In the genomic region with DNA sequence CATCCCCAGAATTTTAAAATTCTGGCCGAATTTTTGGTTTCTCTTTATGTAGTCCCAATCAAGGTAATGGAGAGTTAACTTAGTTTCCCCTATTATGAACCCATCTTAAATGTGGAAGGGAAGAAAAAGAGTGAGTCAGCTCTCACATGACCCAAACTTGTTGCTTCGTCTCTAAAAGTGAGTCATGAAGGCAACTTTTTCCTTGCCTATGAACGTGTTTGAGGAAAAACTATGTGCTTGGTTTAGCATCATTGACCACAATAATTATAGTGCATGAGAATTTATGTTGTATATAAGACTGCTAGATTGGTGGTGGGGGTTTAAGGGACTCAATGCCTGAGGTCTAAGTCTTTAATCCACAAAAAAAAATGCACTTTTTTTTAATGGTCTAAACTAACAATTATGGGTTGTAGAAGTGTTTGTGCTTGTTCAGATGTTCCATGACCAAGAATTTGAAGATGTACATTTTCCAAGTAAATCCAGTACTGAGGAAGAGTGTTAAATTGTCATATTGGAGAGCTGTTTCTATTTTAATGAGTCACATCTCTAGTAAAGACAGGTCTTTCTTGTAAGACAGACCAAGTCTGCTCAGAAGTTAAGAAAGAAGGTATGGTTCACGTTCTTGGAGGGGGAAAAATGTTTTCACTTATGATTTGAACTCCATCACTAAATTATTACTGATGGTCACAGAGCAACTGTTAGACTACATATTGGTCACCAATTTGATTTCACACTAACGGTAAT, we compare ENCODE assay signal across 12 cellular contexts.
A peak's percentile ranks its signal among the peaks of the same experiment; 100 is the strongest.
DNase-seq lines count a peak whose midpoint lies in the region; ATAC-seq and TF ChIP-seq lines count a peak whose summit lies in the region.
"Had no signal": no experiment of that assay in that cellular context is flagged by ENCODE, and none has a peak within 500 bp of the region (broad histone marks: within the 10 kb centered on the region; RNA-seq: fewer than 3 reads in every experiment).

No MANE protein-coding gene starts in this region.

- H3K36me3 ChIP-seq in HEK293 (ENCODE audit: control insufficient read depth in 2 of 2, insufficient read depth in 1 of 2, low read length in 2 of 2), result no peaks in the 10 kb centered on the region
- no peaks in the 10 kb centered on the region for H3K36me3 ChIP-seq in sigmoid colon
- H3K36me3 ChIP-seq in CD8-positive, alpha-beta T cell (ENCODE audit: insufficient read depth, low read length), result no peaks in the 10 kb centered on the region

- peak overlapping the region; percentile 4 for H3K27ac Mint-ChIP-seq in stimulated activated naive B cell treated with anti-CD40 and anti-IgM and Interleukin-4, amounts not matched to agents 10 μg/mL and 1 μg/mL and 100 μg/mL, for 72 hours
- no peak overlapping the region for H3K27ac Mint-ChIP-seq in nephron progenitor cell
- H3K27ac Mint-ChIP-seq in CD8-positive, alpha-beta T cell, result no peak overlapping the region

- no peaks in the 10 kb centered on the region for H3K27me3 Mint-ChIP-seq in stimulated activated naive B cell treated with anti-CD40 and anti-IgM and Interleukin-4, amounts not matched to agents 10 μg/mL and 1 μg/mL and 100 μg/mL, for 72 hours
- H3K27me3 Mint-ChIP-seq in nephron progenitor cell (ENCODE audit: low read depth, poor library complexity), result no peaks in the 10 kb centered on the region
- H3K27me3 Mint-ChIP-seq in CD8-positive, alpha-beta T cell (ENCODE audit: low read depth), result no peaks in the 10 kb centered on the region

- H3K9me3 ChIP-seq in HEK293 (ENCODE audit: control insufficient read depth, insufficient read depth, low read depth, low read length), result no peaks in the 10 kb centered on the region
- H3K9me3 ChIP-seq in sigmoid colon, result no peaks in the 10 kb centered on the region
- no peaks in the 10 kb centered on the region for H3K9me3 ChIP-seq in CD8-positive, alpha-beta T cell (ENCODE audit: low read length)
- H3K9me3 ChIP-seq: body of pancreas had no signal

- no peak overlapping the region for H3K4me3 ChIP-seq in HEK293 (ENCODE audit: low read depth, low read length)
- no peak overlapping the region for H3K4me3 ChIP-seq in fibroblast of mammary gland (ENCODE audit: control insufficient read depth, low read depth, low read length)
- no peak overlapping the region for H3K4me3 ChIP-seq in sigmoid colon
- H3K4me3 ChIP-seq in CD8-positive, alpha-beta T cell (ENCODE audit: low read depth, low read length), result no peak overlapping the region
- H3K4me3 ChIP-seq: body of pancreas had no signal

- H3K27ac ChIP-seq in HEK293 (ENCODE audit: extremely low read depth, low read depth, low read length) (no peak overlapping the region), RWPE1 (no peak overlapping the region), sigmoid colon (no peak overlapping the region)
- H3K27ac ChIP-seq in CD8-positive, alpha-beta T cell (ENCODE audit: low read depth, low read length), result no peak overlapping the region
- H3K27ac ChIP-seq: body of pancreas had no signal

- no peak overlapping the region for H3K4me3 Mint-ChIP-seq in stimulated activated naive B cell treated with anti-CD40 and anti-IgM and Interleukin-4, amounts not matched to agents 10 μg/mL and 1 μg/mL and 100 μg/mL, for 72 hours
- H3K4me3 Mint-ChIP-seq in nephron progenitor cell, result no peak overlapping the region
- no peak overlapping the region for H3K4me3 Mint-ChIP-seq in CD8-positive, alpha-beta T cell

- DNase-seq in RWPE1 (ENCODE audit: low spot score) (peak; percentile 64), fibroblast of mammary gland (ENCODE audit: low read depth) (peak; percentile 94), nephron progenitor cell (no peak), sigmoid colon (no peak)
- DNase-seq in stimulated activated naive B cell treated with anti-CD40 and anti-IgM and Interleukin-4, amounts not matched to agents 10 μg/mL and 1 μg/mL and 100 μg/mL, for 72 hours, result no peak
- no peak for DNase-seq in CD8-positive, alpha-beta T cell
- DNase-seq: activated CD4-positive, alpha-beta T cell treated with anti-CD3 and anti-CD28 coated beads for 48 hours; NCI-H774; occipital lobe had no signal

- CTCF ChIA-PET in HEK293 (lab: Yijun Ruan, JAX), result interaction anchor here (0.6 to 1.5 kb wide), 3 partner anchors 9 to 936 kb away, joined by 3 to 5 read pairs (median 3); no protein-coding TSS in a partner anchor
- CTCF ChIA-PET in RWPE1 (lab: Yijun Ruan, JAX), result interaction anchor here (0.7 to 1.1 kb wide), 2 partner anchors 200 to 402 kb away, joined by 3 to 4 read pairs; no protein-coding TSS in a partner anchor
- CTCF ChIA-PET in CD8-positive, alpha-beta T cell (lab: Charles Lee), result no interaction called here

- WGBS in sigmoid colon, 2 donors, result 48 to 51% methylated on average over 5 of the region's 5 CpGs

- no peaks in the 10 kb centered on the region for H3K27me3 ChIP-seq in sigmoid colon
- no peaks in the 10 kb centered on the region for H3K27me3 ChIP-seq in CD8-positive, alpha-beta T cell (ENCODE audit: insufficient read depth, low read length)
- H3K27me3 ChIP-seq: body of pancreas had no signal

- H3K36me3 Mint-ChIP-seq in stimulated activated naive B cell treated with anti-CD40 and anti-IgM and Interleukin-4, amounts not matched to agents 10 μg/mL and 1 μg/mL and 100 μg/mL, for 72 hours, result no peaks in the 10 kb centered on the region
- no peaks in the 10 kb centered on the region for H3K36me3 Mint-ChIP-seq in nephron progenitor cell (ENCODE audit: low read depth)
- H3K36me3 Mint-ChIP-seq in CD8-positive, alpha-beta T cell, result no peaks in the 10 kb centered on the region

- POLR2A ChIA-PET in HEK293 (lab: Yijun Ruan, JAX) (no interaction called here), RWPE1 (lab: Yijun Ruan, JAX; ENCODE audit: low non-redundant PET) (no interaction called here)
- POLR2A ChIA-PET in CD8-positive, alpha-beta T cell (lab: Charles Lee), result no interaction called here

- H3K4me1 ChIP-seq in HEK293 (ENCODE audit: control insufficient read depth, insufficient read depth, low read length) (no peaks in the 10 kb centered on the region), sigmoid colon (peaks cover 0 to 20% (median 9%) of the 10 kb centered on the region in 4 donors)
- no peaks in the 10 kb centered on the region for H3K4me1 ChIP-seq in CD8-positive, alpha-beta T cell (ENCODE audit: insufficient read depth, low read length)
- H3K4me1 ChIP-seq: body of pancreas had no signal

- intact Hi-C loops in sigmoid colon (cut with DNase I), result no loop called here
- intact Hi-C loops in CD8-positive, alpha-beta T cell (cut with DNase I, micrococcal nuclease), result no loop called here

- TF ChIP-seq CTCF in HEK293 (tag by site-specific recombination; IDR thresholded peaks at IDR 0.05) (no peak), RWPE1 (conservative IDR thresholded peaks at IDR 0.05; ENCODE audit: low read depth) (no peak), fibroblast of mammary gland (conservative IDR thresholded peaks at IDR 0.05; ENCODE audit: control insufficient read depth, insufficient read depth, low read depth, low read length) (no peak), nephron progenitor cell (IDR thresholded peaks at IDR 0.05) (no peak), sigmoid colon (IDR thresholded peaks at IDR 0.05) (no peak)
- TF ChIP-seq CTCF in CD8-positive, alpha-beta T cell (IDR thresholded peaks at IDR 0.05), result no peak

- peak in 1 of 2 donors; percentile 54 for ATAC-seq in stimulated activated naive B cell treated with anti-CD40 and anti-IgM and Interleukin-4, amounts not matched to agents 10 μg/mL and 1 μg/mL and 100 μg/mL, for 72 hours (replicated peaks)
- no peak for ATAC-seq in GM18519 (IDR thresholded peaks at IDR 0.05; ENCODE audit: low FRiP score, unreplicated experiment)
- no peak for ATAC-seq in CD8-positive, alpha-beta T cell
- ATAC-seq: body of pancreas had no signal

- no peak for TF ChIP-seq EP300 in sigmoid colon (IDR thresholded peaks at IDR 0.05)

- H3K9me3 Mint-ChIP-seq in stimulated activated naive B cell treated with anti-CD40 and anti-IgM and Interleukin-4, amounts not matched to agents 10 μg/mL and 1 μg/mL and 100 μg/mL, for 72 hours, result peaks cover 0 to 3% of the 10 kb centered on the region in 2 donors
- H3K9me3 Mint-ChIP-seq in nephron progenitor cell, result peaks cover 7% of the 10 kb centered on the region
- no peaks in the 10 kb centered on the region for H3K9me3 Mint-ChIP-seq in CD8-positive, alpha-beta T cell

- H3K4me1 Mint-ChIP-seq in stimulated activated naive B cell treated with anti-CD40 and anti-IgM and Interleukin-4, amounts not matched to agents 10 μg/mL and 1 μg/mL and 100 μg/mL, for 72 hours, result peaks cover 12 to 13% of the 10 kb centered on the region in 2 donors
- peaks cover 8% of the 10 kb centered on the region for H3K4me1 Mint-ChIP-seq in nephron progenitor cell
- H3K4me1 Mint-ChIP-seq in CD8-positive, alpha-beta T cell (ENCODE audit: low read depth), result no peaks in the 10 kb centered on the region

- no peak for TF ChIP-seq POLR2A in sigmoid colon (IDR thresholded peaks at IDR 0.05)

TF ChIP-seq in HEK293, 187 proteins besides CTCF, POLR2A, EP300 and RAD21 (continues in another document):
- TF ChIP-seq ZNF549 (tag by site-specific recombination; IDR thresholded peaks at IDR 0.05) (no peak), SCRT2 (tag by site-specific recombination; IDR thresholded peaks at IDR 0.05) (peak; percentile 89), SP7 (tag by site-specific recombination; IDR thresholded peaks at IDR 0.05) (peak; percentile 95), ZNF768 (tag by site-specific recombination; IDR thresholded peaks at IDR 0.05) (no peak)

Comparison
In these comparisons a context has a peak if more than half of its experiments do, and no peak if none do; other contexts are left out.
1. DNase-seq: peak in RWPE1 (single experiment) and fibroblast of mammary gland (single experiment); none in stimulated activated naive B cell treated with anti-CD40 and anti-IgM and Interleukin-4, amounts not matched to agents 10 μg/mL and 1 μg/mL and 100 μg/mL, for 72 hours (single experiment), nephron progenitor cell (single experiment), sigmoid colon (single experiment) and CD8-positive, alpha-beta T cell (0 of 7).